Comparison of ENCODE assay signal across 8 cellular contexts in the genomic region with DNA sequence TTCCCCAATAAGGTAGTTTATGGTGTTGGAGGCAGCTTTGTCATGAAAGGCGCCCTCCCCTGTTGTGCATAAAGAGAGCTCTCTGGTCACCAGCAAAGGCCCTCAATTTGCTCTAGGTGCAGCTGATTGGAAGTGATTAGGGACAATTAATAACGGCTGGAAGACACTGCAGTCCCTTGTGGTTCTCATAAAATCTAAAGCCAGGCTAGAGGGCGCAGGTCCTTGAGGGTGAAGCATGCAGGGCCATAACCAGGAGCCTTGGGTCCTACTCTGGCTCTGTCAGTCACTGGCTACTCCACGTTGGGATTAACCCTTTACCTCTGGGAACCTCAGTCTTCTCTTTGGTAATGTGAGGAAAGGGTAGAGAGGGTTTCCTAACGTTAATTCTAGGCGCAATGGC. TPM values are rescaled to one million over a fixed set of nuclear protein-coding genes. Genes with fewer than 3 reads are reported as not detected.
A peak's percentile ranks its signal among the peaks of the same experiment; 100 is the strongest.
DNase-seq lines count a peak whose midpoint lies in the region; ATAC-seq and TF ChIP-seq lines count a peak whose summit lies in the region.

No MANE protein-coding gene starts in this region.

- H3K27me3 Mint-ChIP-seq in activated CD4-positive, alpha-beta T cell treated with anti-CD3 and anti-CD28 coated beads, Interleukin-2, amount 10 ng/mL, durations not matched to agents 7 days and 5 days = peaks cover 13% of the 10 kb centered on the region

- H3K9me2 ChIP-seq in SU-DHL-6 (replicated peaks; ENCODE audit: insufficient read depth, low read length) = no peaks in the 10 kb centered on the region

- H3K4me1 ChIP-seq in parathyroid adenoma = peaks cover 33% of the 10 kb centered on the region

- H3K36me3 Mint-ChIP-seq in activated CD4-positive, alpha-beta T cell treated with anti-CD3 and anti-CD28 coated beads, Interleukin-2, amount 10 ng/mL, durations not matched to agents 7 days and 5 days (ENCODE audit: low read depth) = no peaks in the 10 kb centered on the region

- H3K4me2 ChIP-seq in SU-DHL-6 (ENCODE audit: low read depth, low read length, poor library complexity, severe bottlenecking) = peak overlapping the region; percentile 72
- peak overlapping the region; percentile 96 for H3K4me2 ChIP-seq in parathyroid adenoma (ENCODE audit: low read length)

- peak overlapping the region; percentile 84 for H3K4me3 Mint-ChIP-seq in activated CD4-positive, alpha-beta T cell treated with anti-CD3 and anti-CD28 coated beads, Interleukin-2, amount 10 ng/mL, durations not matched to agents 7 days and 5 days

- peaks cover 9% of the 10 kb centered on the region; the same call in 1 of the 2 replicates for H4K20me1 ChIP-seq in SU-DHL-6 (ENCODE audit: low read depth, low read length)

- H3K27ac ChIP-seq in SU-DHL-6 (ENCODE audit: low read depth, low read length) (no peak overlapping the region), parathyroid adenoma (peak overlapping the region; percentile 96)

- peak overlapping the region; percentile 84 for H3K9ac ChIP-seq in SU-DHL-6 (ENCODE audit: low read length)
- H3K9ac ChIP-seq in parathyroid adenoma = no peak overlapping the region

- H3K4me3 ChIP-seq in SU-DHL-6 (ENCODE audit: insufficient read depth, low read length, poor library complexity, severe bottlenecking) = peak overlapping the region; percentile 86
- peak overlapping the region; percentile 98 for H3K4me3 ChIP-seq in parathyroid adenoma (ENCODE audit: low read depth, low read length)

- H3F3A ChIP-seq in SU-DHL-6 (ENCODE audit: insufficient read depth) = no peaks in the 10 kb centered on the region

- peaks cover 64% of the 10 kb centered on the region for H3K79me2 ChIP-seq in SU-DHL-6 (ENCODE audit: insufficient read depth, low read length)
- H3K79me2 ChIP-seq in parathyroid adenoma = peaks cover 37% of the 10 kb centered on the region

- H3K9me3 ChIP-seq in SU-DHL-6 (ENCODE audit: insufficient read depth, low read length) (no peaks in the 10 kb centered on the region), parathyroid adenoma (ENCODE audit: control insufficient read depth, low read length) (no peaks in the 10 kb centered on the region)

- H3K36me3 ChIP-seq in SU-DHL-6 (ENCODE audit: low read length) (no peaks in the 10 kb centered on the region), parathyroid adenoma (ENCODE audit: control insufficient read depth, insufficient read depth, low read length) (no peaks in the 10 kb centered on the region)

- peak; percentile 6 for ATAC-seq in HG03378 (IDR thresholded peaks at IDR 0.05; ENCODE audit: unreplicated experiment)

- peak overlapping the region; percentile 79 for H3K27ac Mint-ChIP-seq in activated CD4-positive, alpha-beta T cell treated with anti-CD3 and anti-CD28 coated beads, Interleukin-2, amount 10 ng/mL, durations not matched to agents 7 days and 5 days

- H3K9me3 Mint-ChIP-seq in activated CD4-positive, alpha-beta T cell treated with anti-CD3 and anti-CD28 coated beads, Interleukin-2, amount 10 ng/mL, durations not matched to agents 7 days and 5 days = no peaks in the 10 kb centered on the region

- H3K27me3 ChIP-seq in SU-DHL-6 (ENCODE audit: low read length) (no peaks in the 10 kb centered on the region), parathyroid adenoma (ENCODE audit: control insufficient read depth, insufficient read depth, low read length) (no peaks in the 10 kb centered on the region)

- POLR2A ChIA-PET in activated CD4-positive, alpha-beta T cell treated with anti-CD3 and anti-CD28 coated beads, Interleukin-2, amount 10 ng/mL, durations not matched to agents 7 days and 5 days (lab: Charles Lee) = interaction anchor here (0.7 kb wide), 1 partner anchor 1922 kb away, joined by 3 read pairs; no protein-coding TSS in a partner anchor

- TF ChIP-seq CTCF in SU-DHL-6 (IDR thresholded peaks at IDR 0.05; ENCODE audit: insufficient read depth, low read length, poor library complexity, severe bottlenecking) (peak; percentile 33), parathyroid adenoma (IDR thresholded peaks at IDR 0.05) (no peak)

- CTCF ChIA-PET in activated CD4-positive, alpha-beta T cell treated with anti-CD3 and anti-CD28 coated beads, Interleukin-2, amount 10 ng/mL, durations not matched to agents 7 days and 5 days (lab: Charles Lee) = interaction anchor here (1.6 kb wide), 1 partner anchor 12 kb away, joined by 5 read pairs; no protein-coding TSS in a partner anchor

- DNase-seq in activated CD4-positive, alpha-beta T cell treated with anti-CD3 and anti-CD28 coated beads, Interleukin-2, amount 10 ng/mL, durations not matched to agents 7 days and 5 days = no peak
- DNase-seq in activated CD4-positive, alpha-beta T cell treated with anti-CD3 and anti-CD28 coated beads, Interleukin-2, amount 50 U/mL, for 48 hours = no peak
- DNase-seq in fibroblast of gingiva (ENCODE audit: low read depth) (peak; percentile 6), NK-92 (lab: John Stamatoyannopoulos, UW; ENCODE audit: unreplicated experiment) (no peak), HK-2 (ENCODE audit: unreplicated experiment) (no peak)

- H3K4me1 Mint-ChIP-seq in activated CD4-positive, alpha-beta T cell treated with anti-CD3 and anti-CD28 coated beads, Interleukin-2, amount 10 ng/mL, durations not matched to agents 7 days and 5 days = peaks cover 28% of the 10 kb centered on the region

- H2AFZ ChIP-seq in SU-DHL-6 (ENCODE audit: low read depth, low read length, severe bottlenecking) = no peak overlapping the region
- H2AFZ ChIP-seq in parathyroid adenoma = peak overlapping the region; percentile 86

RNA-seq across cellular contexts. Expression of gene DAAM1, which starts 1.9 kb away (rescaled TPM):
- total RNA-seq in activated CD4-positive, alpha-beta T cell treated with anti-CD3 and anti-CD28 coated beads, Interleukin-2, amount 10 ng/mL, durations not matched to agents 7 days and 5 days = 10 to 100 TPM; 18.2 to 20.0 TPM
